Comparison of ENCODE assay signal across 26 cellular contexts in the genomic region with DNA sequence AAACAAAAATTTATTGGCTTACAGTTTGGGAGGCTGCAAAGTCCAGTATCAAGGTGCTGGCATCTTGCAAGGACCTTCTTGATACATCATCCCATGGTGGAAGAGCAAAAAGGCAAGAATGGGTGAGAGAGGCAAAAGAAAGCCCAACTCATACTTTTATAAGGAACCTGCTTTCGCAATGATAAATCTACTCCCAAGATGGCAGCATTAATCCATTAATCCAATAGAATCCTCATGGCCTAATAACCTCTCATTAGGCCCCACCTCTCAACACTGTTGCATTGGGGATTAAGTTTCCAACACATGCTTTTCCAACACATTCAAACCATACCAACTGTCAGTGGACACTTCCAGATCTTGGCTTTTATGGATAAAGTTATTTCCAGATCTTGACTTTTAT. TPM values are rescaled to one million over a fixed set of nuclear protein-coding genes. Genes with fewer than 3 reads are reported as not detected.
DNase-seq lines count a peak whose midpoint lies in the region; ATAC-seq and TF ChIP-seq lines count a peak whose summit lies in the region.
"Had no signal": no experiment of that assay in that cellular context is flagged by ENCODE, and none has a peak within 500 bp of the region (broad histone marks: within the 10 kb centered on the region; RNA-seq: fewer than 3 reads in every experiment).

No MANE protein-coding gene starts in this region.

- POLR2A ChIA-PET in PC-3 (lab: Charles Lee; ENCODE audit: unreplicated experiment): no interaction called here

- no peaks in the 10 kb centered on the region for H3F3A ChIP-seq in PC-3 (ENCODE audit: low read length, unreplicated experiment)

- H3K9ac ChIP-seq in PC-3 (ENCODE audit: low read length): no peak overlapping the region
- H3K9ac ChIP-seq: GM23248 had no signal

- H3K4me2 ChIP-seq in PC-3 (ENCODE audit: low read length): no peak overlapping the region
- H3K4me2 ChIP-seq: PC-9 had no signal

- no peak overlapping the region for H3K4me3 ChIP-seq in PC-3 (ENCODE audit: low read length)
- H3K4me3 ChIP-seq in esophagus muscularis mucosa: no peak overlapping the region
- H3K4me3 ChIP-seq in coronary artery: no peak overlapping the region
- H3K4me3 ChIP-seq: GM23248, HAP-1, PC-9 had no signal

- no peaks in the 10 kb centered on the region for H3K36me3 Mint-ChIP-seq in T-helper 2 cell treated with Interferon-gamma antibody and Interleukin-4, amounts not matched to agents 5 μg/mL and 100 μg/mL, for 36 hours (ENCODE audit: low read depth)
- H3K36me3 Mint-ChIP-seq: CD14-positive monocyte; CD8-positive, alpha-beta memory T cell had no signal

- no peak overlapping the region for H3K4me3 Mint-ChIP-seq in T-helper 2 cell treated with Interferon-gamma antibody and Interleukin-4, amounts not matched to agents 5 μg/mL and 100 μg/mL, for 36 hours
- H3K4me3 Mint-ChIP-seq: CD14-positive monocyte had no signal

- DNase-seq in DMS 273 (lab: John Stamatoyannopoulos, UW; ENCODE audit: unreplicated experiment): peak; percentile 16
- no peak for DNase-seq in DMS 273 treated with DMSO at 0.1 percent for 48 hours (lab: John Stamatoyannopoulos, UW)
- no peak for DNase-seq in PC-3
- peak; percentile 19 for DNase-seq in esophagus muscularis mucosa (ENCODE audit: extremely low spot score)
- DNase-seq in T-helper 2 cell treated with Interferon-gamma antibody and Interleukin-4, amounts not matched to agents 5 μg/mL and 100 μg/mL, for 36 hours (ENCODE audit: low spot score): no peak
- no peak for DNase-seq in coronary artery (ENCODE audit: low spot score)
- no peak for DNase-seq in HuH-7.5 (ENCODE audit: low spot score)
- DNase-seq: ACHN; BE2C; CD8-positive, alpha-beta memory T cell; GM23248; NCI-H1092; NCI-H1417 treated with DMSO at 0.1 percent for 48 hours; NCI-H1694 treated with DMSO at 0.1 percent for 48 hours; NCI-H2081 treated with DMSO at 0.1 percent for 48 hours; NCI-H2171; NCI-H345; NCI-H510A treated with DMSO at 0.1 percent for 48 hours; NCI-H748 treated with DMSO at 0.1 percent for 48 hours; NK-92 treated with Interleukin-12 subunit alpha and Interleukin-12 subunit beta, amount 100 ng/mL, for 24 hours; PC-9; Right ventricle myocardium superior; RPMI8226 had no signal

- CTCF ChIA-PET in PC-3 (lab: Charles Lee): interaction anchor here (0.6 kb wide), 1 partner anchor 1629 kb away, joined by 4 read pairs; no protein-coding TSS in a partner anchor

- no peaks in the 10 kb centered on the region for H3K36me3 ChIP-seq in PC-3 (ENCODE audit: low read depth, low read length)
- H3K36me3 ChIP-seq in esophagus muscularis mucosa: no peaks in the 10 kb centered on the region
- H3K36me3 ChIP-seq: BE2C, HAP-1 had no signal

- H3K9me3 ChIP-seq in PC-3 (ENCODE audit: low read length) (no peaks in the 10 kb centered on the region), esophagus muscularis mucosa (peaks cover 0 to 11% (median 6%) of the 10 kb centered on the region in 4 donors)
- H3K9me3 ChIP-seq: BE2C, HAP-1 had no signal

- peaks cover 4% of the 10 kb centered on the region for H3K27me3 Mint-ChIP-seq in T-helper 2 cell treated with Interferon-gamma antibody and Interleukin-4, amounts not matched to agents 5 μg/mL and 100 μg/mL, for 36 hours (ENCODE audit: low read depth)

- H3K9me3 Mint-ChIP-seq in T-helper 2 cell treated with Interferon-gamma antibody and Interleukin-4, amounts not matched to agents 5 μg/mL and 100 μg/mL, for 36 hours: no peaks in the 10 kb centered on the region

- intact Hi-C loops in PC-3 (cut with micrococcal nuclease): no loop called here
- intact Hi-C loops in esophagus muscularis mucosa (cut with DNase I): no loop called here

- no peak for TF ChIP-seq EP300 in esophagus muscularis mucosa (IDR thresholded peaks at IDR 0.05)

- H3K9me2 ChIP-seq in PC-3 (replicated peaks; ENCODE audit: low read length): no peaks in the 10 kb centered on the region

- BruUV-seq in PC-3 (replicated peaks; lab: Mats Ljungman, UMichigan): no TSS peak

- TF ChIP-seq CTCF in PC-3 (conservative IDR thresholded peaks at IDR 0.05; ENCODE audit: low read depth, low read length): 0 out of 2 replicates have a peak, but pooled peaks have one; percentile 17
- no peak for TF ChIP-seq CTCF in esophagus muscularis mucosa (IDR thresholded peaks at IDR 0.05)
- no peak for TF ChIP-seq CTCF in coronary artery (IDR thresholded peaks at IDR 0.05)

- H3K4me1 ChIP-seq in PC-3 (ENCODE audit: insufficient read depth, low read length) (no peaks in the 10 kb centered on the region), esophagus muscularis mucosa (no peaks in the 10 kb centered on the region)
- H3K4me1 ChIP-seq: BE2C, HAP-1 had no signal

- H3K79me2 ChIP-seq in PC-3 (ENCODE audit: low read length): no peaks in the 10 kb centered on the region

- no peaks in the 10 kb centered on the region for H3K4me1 Mint-ChIP-seq in T-helper 2 cell treated with Interferon-gamma antibody and Interleukin-4, amounts not matched to agents 5 μg/mL and 100 μg/mL, for 36 hours (ENCODE audit: low read depth)
- H3K4me1 Mint-ChIP-seq: CD8-positive, alpha-beta memory T cell had no signal

- ATAC-seq in PC-3: no peak

- H3K27ac Mint-ChIP-seq in T-helper 2 cell treated with Interferon-gamma antibody and Interleukin-4, amounts not matched to agents 5 μg/mL and 100 μg/mL, for 36 hours: no peak overlapping the region
- H3K27ac Mint-ChIP-seq: CD14-positive monocyte; CD8-positive, alpha-beta memory T cell had no signal

- 100% methylated on average over 1 of the region's 1 CpG for WGBS in esophagus muscularis mucosa

- H4K20me1 ChIP-seq in PC-3 (ENCODE audit: low read length): no peaks in the 10 kb centered on the region

- no peak overlapping the region for H2AFZ ChIP-seq in PC-3 (ENCODE audit: low read length)
- H2AFZ ChIP-seq: GM23248, PC-9 had no signal

- H3K27me3 ChIP-seq in PC-3 (ENCODE audit: low read length): no peaks in the 10 kb centered on the region
- H3K27me3 ChIP-seq in esophagus muscularis mucosa: no peaks in the 10 kb centered on the region
- H3K27me3 ChIP-seq: BE2C had no signal

- TF ChIP-seq POLR2A in esophagus muscularis mucosa (IDR thresholded peaks at IDR 0.05; ENCODE audit: low read depth): no peak

- no peak overlapping the region for H3K27ac ChIP-seq in PC-3 (ENCODE audit: low read length)
- H3K27ac ChIP-seq in esophagus muscularis mucosa (replicated peaks in 1 of 4): no peak overlapping the region
- no peak overlapping the region for H3K27ac ChIP-seq in coronary artery
- H3K27ac ChIP-seq: 22Rv1, GM23248, PC-9 had no signal

RNA-seq across cellular contexts. Expression of gene ZNF507, which starts 48.7 kb away (rescaled TPM):
- 4.9 and 7.1 TPM in 2 replicates for total RNA-seq in PC-3 (2014; rRNA removed)
- 10 to 100 TPM; 12.6 to 19.1 (median 17.9) TPM for total RNA-seq in esophagus muscularis mucosa

Comparison
In these comparisons a context has a peak if more than half of its experiments do, and no peak if none do; other contexts are left out.
1. DNase-seq: peak in DMS 273 (single experiment) and esophagus muscularis mucosa (single experiment); none in DMS 273 treated with DMSO at 0.1 percent for 48 hours (single experiment), PC-3 (single experiment), T-helper 2 cell treated with Interferon-gamma antibody and Interleukin-4, amounts not matched to agents 5 μg/mL and 100 μg/mL, for 36 hours (single experiment), coronary artery (single experiment) and HuH-7.5 (single experiment).